ENCODE assay signal across 10 cellular contexts in the genomic region with DNA sequence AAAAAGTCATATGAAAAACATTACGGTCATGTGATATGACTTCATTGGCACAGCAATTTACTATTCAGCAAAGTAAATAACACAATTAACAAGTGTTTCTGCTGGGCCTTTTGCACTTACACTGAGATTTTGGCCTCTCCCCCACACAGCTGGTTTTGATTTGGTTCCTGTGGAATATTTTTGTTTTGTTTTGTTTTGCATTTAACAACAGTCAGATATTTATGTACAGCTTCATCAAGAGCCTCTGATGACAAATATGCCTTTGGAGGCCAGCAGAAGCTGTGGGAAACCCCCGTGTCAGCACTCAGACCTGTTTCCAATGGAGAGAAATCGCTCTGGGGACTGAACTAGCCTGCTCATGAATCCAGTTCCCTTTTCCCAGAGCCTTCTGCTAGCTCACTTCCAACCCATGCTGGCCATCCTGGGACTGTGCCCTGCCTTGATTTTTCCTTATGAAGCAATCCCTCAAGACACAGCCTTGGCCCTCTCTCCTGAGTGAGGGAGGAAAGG.
DNase-seq lines count a peak whose midpoint lies in the region; ATAC-seq and TF ChIP-seq lines count a peak whose summit lies in the region.
"Had no signal": no experiment of that assay in that cellular context is flagged by ENCODE, and none has a peak within 500 bp of the region (broad histone marks: within the 10 kb centered on the region; RNA-seq: fewer than 3 reads in every experiment).

No MANE protein-coding gene starts in this region.

- H3K4me3 ChIP-seq in right cardiac atrium (ENCODE audit: low read length) (no peak overlapping the region), gastrocnemius medialis (no peak overlapping the region)

- H3K27me3 Mint-ChIP-seq in brain, result no peaks in the 10 kb centered on the region

- TF ChIP-seq CTCF in brain (conservative IDR thresholded peaks at IDR 0.05), result no peak
- no peak for TF ChIP-seq CTCF in gastrocnemius medialis (IDR thresholded peaks at IDR 0.05 in 4 of 5, conservative IDR thresholded peaks at IDR 0.05 in 1 of 5)

- H3K4me1 ChIP-seq in right cardiac atrium (ENCODE audit: control insufficient read depth, insufficient read depth, low read length) (no peaks in the 10 kb centered on the region), gastrocnemius medialis (peaks cover 10 to 12% of the 10 kb centered on the region in 2 donors)

- peak overlapping the region; percentile 49 for H3K27ac ChIP-seq in right cardiac atrium (ENCODE audit: low read length)
- peak overlapping the region; percentile 21 to 59 (median 40) for H3K27ac ChIP-seq in gastrocnemius medialis

- H3K36me3 Mint-ChIP-seq in brain, result no peaks in the 10 kb centered on the region

- no peaks in the 10 kb centered on the region for H3K36me3 ChIP-seq in gastrocnemius medialis

- in situ Hi-C loops in gastrocnemius medialis (cut with MboI; ENCODE audit: low sequenced_read_pairs in 4 of 4), result no loop called here

- peaks cover 46% of the 10 kb centered on the region for H3K4me1 Mint-ChIP-seq in brain

- ATAC-seq in right cardiac atrium (peak; percentile 82 to 95), gastrocnemius medialis (peak; percentile 31 to 62), GM21367 (IDR thresholded peaks at IDR 0.05; ENCODE audit: unreplicated experiment) (no peak)

- H3K4me3 Mint-ChIP-seq in brain, result peak overlapping the region in 2 of 5 experiments; percentile 3 to 6

- intact Hi-C loops in right cardiac atrium (cut with DNase I) (no loop called here), gastrocnemius medialis (cut with DNase I; ENCODE audit: low total_unique reads) (no loop called here)

- WGBS in right cardiac atrium, result 24% methylated on average over 3 of the region's 3 CpGs

- H3K9me3 ChIP-seq in right cardiac atrium (ENCODE audit: control insufficient read depth, low read length), result no peaks in the 10 kb centered on the region
- H3K9me3 ChIP-seq in gastrocnemius medialis, result no peaks in the 10 kb centered on the region

- H3K27me3 ChIP-seq in right cardiac atrium (ENCODE audit: control insufficient read depth, insufficient read depth) (no peaks in the 10 kb centered on the region), gastrocnemius medialis (no peaks in the 10 kb centered on the region)

- no peaks in the 10 kb centered on the region for H3K9me3 Mint-ChIP-seq in brain

- H3K27ac Mint-ChIP-seq in brain, result peak overlapping the region; percentile 27 to 92 (median 64)

- TF ChIP-seq POLR2A in gastrocnemius medialis (IDR thresholded peaks at IDR 0.05), result no peak

- DNase-seq in EL, result peak; percentile 72
- peak; percentile 71 to 88 (median 83) for DNase-seq in right cardiac atrium
- peak; percentile 25 to 39 for DNase-seq in gastrocnemius medialis
- DNase-seq in T-helper 2 cell, result no peak
- DNase-seq in activated CD4-positive, alpha-beta T cell treated with anti-CD3 and anti-CD28 coated beads for 48 hours, result no peak
- DNase-seq in GF-D8 (lab: John Stamatoyannopoulos, UW), result no peak
- DNase-seq: DMS79 treated with DMSO at 0.1 percent for 48 hours, OCI-M1 had no signal

Comparison
In these comparisons a context has a peak if more than half of its experiments do, and no peak if none do; other contexts are left out.
1. DNase-seq: peak in EL (single experiment), right cardiac atrium (3 of 3) and gastrocnemius medialis (2 of 2); none in T-helper 2 cell (0 of 5), activated CD4-positive, alpha-beta T cell treated with anti-CD3 and anti-CD28 coated beads for 48 hours (single experiment) and GF-D8 (single experiment).